ENCODE assay signal across 2 cellular contexts in genomic region chr18:9447334-9447733, GRCh38.
TF ChIP-seq lines count a peak whose summit lies in the region.

No MANE protein-coding gene starts in this region.

TF ChIP-seq in GM12878, 131 proteins besides CTCF, POLR2A, EP300 and RAD21 (continued from another document):
- no peak for TF ChIP-seq E2F8 (IDR thresholded peaks at IDR 0.05; ENCODE audit: low read depth, partially characterized antibody)

TF ChIP-seq in SK-N-SH treated with all-trans-retinoic acid at 6 μM for 48 hours, 23 proteins besides CTCF, POLR2A, EP300 and RAD21:
- TF ChIP-seq TSHZ2 (CRISPR knock-in tag; IDR thresholded peaks at IDR 0.05), result no peak
TF ChIP-seq in SK-N-SH treated with all-trans-retinoic acid at 6 μM for 48 hours: peak in this region for 0.
